Comparison of ENCODE assay signal across 9 cellular contexts in the genomic region with DNA sequence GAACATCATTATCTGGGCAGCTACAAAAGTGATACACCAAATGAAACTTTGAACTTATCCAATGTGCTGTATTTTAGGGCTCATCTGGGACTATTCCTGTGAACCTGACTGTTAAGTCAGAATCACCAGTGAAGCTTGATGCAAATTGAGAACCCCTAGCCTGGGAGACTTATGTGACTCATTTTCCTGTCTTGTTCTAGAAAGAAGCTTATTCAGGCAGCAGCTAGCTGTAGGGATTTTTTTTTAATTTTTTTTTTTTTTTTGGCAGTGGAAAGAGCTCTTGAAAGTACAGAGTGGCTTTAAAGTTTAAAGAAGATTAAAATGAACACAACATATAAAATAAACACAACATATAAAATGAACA.
DNase-seq lines count a peak whose midpoint lies in the region; FAIRE-seq and TF ChIP-seq lines count a peak whose summit lies in the region.
"Had no signal": no experiment of that assay in that cellular context is flagged by ENCODE, and none has a peak within 500 bp of the region (broad histone marks: within the 10 kb centered on the region; RNA-seq: fewer than 3 reads in every experiment).

No MANE protein-coding gene starts in this region.

- no peak for TF ChIP-seq CTCF in HEK293 (tag by site-specific recombination; IDR thresholded peaks at IDR 0.05)
- TF ChIP-seq CTCF in glutamatergic neuron (IDR thresholded peaks at IDR 0.05; ENCODE audit: partially characterized antibody, unreplicated experiment), result no peak

- H3K36me3 Mint-ChIP-seq in glutamatergic neuron (ENCODE audit: unreplicated experiment), result no peaks in the 10 kb centered on the region

- no peaks in the 10 kb centered on the region for H3K27me3 Mint-ChIP-seq in glutamatergic neuron (ENCODE audit: unreplicated experiment)

- no peaks in the 10 kb centered on the region for H3K4me1 Mint-ChIP-seq in glutamatergic neuron (ENCODE audit: low read depth, unreplicated experiment)

- no peak overlapping the region for H3K4me3 Mint-ChIP-seq in glutamatergic neuron (ENCODE audit: unreplicated experiment)
- H3K4me3 Mint-ChIP-seq: neural crest cell had no signal

- H3K9me3 ChIP-seq in HEK293 (ENCODE audit: control insufficient read depth, insufficient read depth, low read depth, low read length), result no peaks in the 10 kb centered on the region

- peaks cover 45% of the 10 kb centered on the region for H3K4me1 ChIP-seq in HEK293 (ENCODE audit: control insufficient read depth, insufficient read depth, low read length)

- DNase-seq in GDM1 (lab: John Stamatoyannopoulos, UW), result peak; percentile 33
- peak; percentile 62 for DNase-seq in RCC 7860 (ENCODE audit: low spot score)
- peak; percentile 75 for DNase-seq in fibroblast of peridontal ligament (ENCODE audit: extremely low read depth)
- no peak for DNase-seq in glutamatergic neuron
- DNase-seq in NCI-H524 (lab: John Stamatoyannopoulos, UW), result no peak
- no peak for DNase-seq in hypothalamus (lab: John Stamatoyannopoulos, UW)
- DNase-seq in NCI-H345 treated with DMSO at 0.1 percent for 48 hours (lab: John Stamatoyannopoulos, UW; ENCODE audit: unreplicated experiment), result no peak

- no peaks in the 10 kb centered on the region for H3K9me3 Mint-ChIP-seq in glutamatergic neuron (ENCODE audit: unreplicated experiment)
- H3K9me3 Mint-ChIP-seq: neural crest cell had no signal

- H3K27ac Mint-ChIP-seq in glutamatergic neuron (ENCODE audit: unreplicated experiment), result no peak overlapping the region

- peak overlapping the region; percentile 3; the same call in 1 of the 2 replicates for H3K27ac ChIP-seq in HEK293 (ENCODE audit: extremely low read depth, low read depth, low read length)

- no peaks in the 10 kb centered on the region for H3K36me3 ChIP-seq in HEK293 (ENCODE audit: control insufficient read depth in 2 of 2, insufficient read depth in 1 of 2, low read length in 2 of 2)

- no peak overlapping the region for H3K4me3 ChIP-seq in HEK293 (ENCODE audit: low read depth, low read length)

- peak; percentile 87 for FAIRE-seq in RCC 7860 (lab: Jason Lieb, UNC)

- POLR2A ChIA-PET in HEK293 (lab: Yijun Ruan, JAX), result interaction anchor here (1.2 kb wide), 1 partner anchor 13 kb away, joined by 4 read pairs; no protein-coding TSS in a partner anchor

- CTCF ChIA-PET in HEK293 (lab: Yijun Ruan, JAX), result interaction anchor here (0.6 kb wide), 1 partner anchor 160 kb away, joined by 3 read pairs; no protein-coding TSS in a partner anchor

TF ChIP-seq in HEK293, 187 proteins besides CTCF, POLR2A, EP300 and RAD21 (continues in another document):
- no peak for TF ChIP-seq ZNF114 (tag by site-specific recombination; IDR thresholded peaks at IDR 0.05)
- no peak for TF ChIP-seq ZNF514 (tag by site-specific recombination; IDR thresholded peaks at IDR 0.05)
- TF ChIP-seq ZNF155 (tag by site-specific recombination; IDR thresholded peaks at IDR 0.05), result no peak
- no peak for TF ChIP-seq ZNF473 (tag by site-specific recombination; IDR thresholded peaks at IDR 0.05)
- no peak for TF ChIP-seq ZNF843 (tag by site-specific recombination; IDR thresholded peaks at IDR 0.05)
- no peak for TF ChIP-seq ZNF394 (tag by site-specific recombination; IDR thresholded peaks at IDR 0.05; ENCODE audit: borderline replicate concordance)
- TF ChIP-seq ZBTB48 (tag by site-specific recombination; IDR thresholded peaks at IDR 0.05), result peak; percentile 5; the same call in 1 of the 2 replicates
- TF ChIP-seq YY2 (tag by site-specific recombination; IDR thresholded peaks at IDR 0.05), result no peak
- TF ChIP-seq ZNF16 (tag by site-specific recombination; IDR thresholded peaks at IDR 0.05; ENCODE audit: low read depth), result no peak
- no peak for TF ChIP-seq ZFP3 (tag by site-specific recombination; IDR thresholded peaks at IDR 0.05; ENCODE audit: low read depth)
- TF ChIP-seq, protein P1, sequence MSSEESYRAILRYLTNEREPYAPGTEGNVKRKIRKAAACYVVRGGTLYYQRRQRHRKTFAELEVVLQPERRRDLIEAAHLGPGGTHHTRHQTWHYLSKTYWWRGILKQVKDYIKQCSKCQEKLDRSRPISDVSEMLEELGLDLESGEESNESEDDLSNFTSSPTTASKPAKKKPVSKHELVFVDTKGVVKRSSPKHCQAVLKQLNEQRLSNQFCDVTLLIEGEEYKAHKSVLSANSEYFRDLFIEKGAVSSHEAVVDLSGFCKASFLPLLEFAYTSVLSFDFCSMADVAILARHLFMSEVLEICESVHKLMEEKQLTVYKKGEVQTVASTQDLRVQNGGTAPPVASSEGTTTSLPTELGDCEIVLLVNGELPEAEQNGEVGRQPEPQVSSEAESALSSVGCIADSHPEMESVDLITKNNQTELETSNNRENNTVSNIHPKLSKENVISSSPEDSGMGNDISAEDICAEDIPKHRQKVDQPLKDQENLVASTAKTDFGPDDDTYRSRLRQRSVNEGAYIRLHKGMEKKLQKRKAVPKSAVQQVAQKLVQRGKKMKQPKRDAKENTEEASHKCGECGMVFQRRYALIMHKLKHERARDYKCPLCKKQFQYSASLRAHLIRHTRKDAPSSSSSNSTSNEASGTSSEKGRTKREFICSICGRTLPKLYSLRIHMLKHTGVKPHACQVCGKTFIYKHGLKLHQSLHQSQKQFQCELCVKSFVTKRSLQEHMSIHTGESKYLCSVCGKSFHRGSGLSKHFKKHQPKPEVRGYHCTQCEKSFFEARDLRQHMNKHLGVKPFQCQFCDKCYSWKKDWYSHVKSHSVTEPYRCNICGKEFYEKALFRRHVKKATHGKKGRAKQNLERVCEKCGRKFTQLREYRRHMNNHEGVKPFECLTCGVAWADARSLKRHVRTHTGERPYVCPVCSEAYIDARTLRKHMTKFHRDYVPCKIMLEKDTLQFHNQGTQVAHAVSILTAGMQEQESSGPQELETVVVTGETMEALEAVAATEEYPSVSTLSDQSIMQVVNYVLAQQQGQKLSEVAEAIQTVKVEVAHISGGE (tag by site-specific recombination; conservative IDR thresholded peaks at IDR 0.05; ENCODE audit: low read depth), result no peak
- TF ChIP-seq KLF8 (tag by site-specific recombination; IDR thresholded peaks at IDR 0.05), result no peak
- TF ChIP-seq, protein P2, sequence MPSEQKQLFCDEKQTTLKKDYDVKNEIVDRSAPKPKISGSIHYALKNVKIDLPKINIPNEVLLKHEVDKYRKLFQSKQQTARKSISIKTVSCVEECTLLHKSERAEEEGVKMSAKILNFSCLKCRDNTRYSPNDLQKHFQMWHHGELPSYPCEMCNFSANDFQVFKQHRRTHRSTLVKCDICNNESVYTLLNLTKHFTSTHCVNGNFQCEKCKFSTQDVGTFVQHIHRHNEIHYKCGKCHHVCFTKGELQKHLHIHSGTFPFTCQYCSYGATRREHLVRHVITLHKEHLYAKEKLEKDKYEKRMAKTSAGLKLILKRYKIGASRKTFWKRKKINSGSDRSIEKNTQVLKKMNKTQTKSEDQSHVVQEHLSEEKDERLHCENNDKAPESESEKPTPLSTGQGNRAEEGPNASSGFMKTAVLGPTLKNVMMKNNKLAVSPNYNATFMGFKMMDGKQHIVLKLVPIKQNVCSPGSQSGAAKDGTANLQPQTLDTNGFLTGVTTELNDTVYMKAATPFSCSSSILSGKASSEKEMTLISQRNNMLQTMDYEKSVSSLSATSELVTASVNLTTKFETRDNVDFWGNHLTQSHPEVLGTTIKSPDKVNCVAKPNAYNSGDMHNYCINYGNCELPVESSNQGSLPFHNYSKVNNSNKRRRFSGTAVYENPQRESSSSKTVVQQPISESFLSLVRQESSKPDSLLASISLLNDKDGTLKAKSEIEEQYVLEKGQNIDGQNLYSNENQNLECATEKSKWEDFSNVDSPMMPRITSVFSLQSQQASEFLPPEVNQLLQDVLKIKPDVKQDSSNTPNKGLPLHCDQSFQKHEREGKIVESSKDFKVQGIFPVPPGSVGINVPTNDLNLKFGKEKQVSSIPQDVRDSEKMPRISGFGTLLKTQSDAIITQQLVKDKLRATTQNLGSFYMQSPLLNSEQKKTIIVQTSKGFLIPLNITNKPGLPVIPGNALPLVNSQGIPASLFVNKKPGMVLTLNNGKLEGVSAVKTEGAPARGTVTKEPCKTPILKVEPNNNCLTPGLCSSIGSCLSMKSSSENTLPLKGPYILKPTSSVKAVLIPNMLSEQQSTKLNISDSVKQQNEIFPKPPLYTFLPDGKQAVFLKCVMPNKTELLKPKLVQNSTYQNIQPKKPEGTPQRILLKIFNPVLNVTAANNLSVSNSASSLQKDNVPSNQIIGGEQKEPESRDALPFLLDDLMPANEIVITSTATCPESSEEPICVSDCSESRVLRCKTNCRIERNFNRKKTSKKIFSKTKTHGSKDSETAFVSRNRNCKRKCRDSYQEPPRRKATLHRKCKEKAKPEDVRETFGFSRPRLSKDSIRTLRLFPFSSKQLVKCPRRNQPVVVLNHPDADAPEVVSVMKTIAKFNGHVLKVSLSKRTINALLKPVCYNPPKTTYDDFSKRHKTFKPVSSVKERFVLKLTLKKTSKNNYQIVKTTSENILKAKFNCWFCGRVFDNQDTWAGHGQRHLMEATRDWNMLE (tag by site-specific recombination; conservative IDR thresholded peaks at IDR 0.05; ENCODE audit: low read depth), result no peak
- TF ChIP-seq, protein P3, sequence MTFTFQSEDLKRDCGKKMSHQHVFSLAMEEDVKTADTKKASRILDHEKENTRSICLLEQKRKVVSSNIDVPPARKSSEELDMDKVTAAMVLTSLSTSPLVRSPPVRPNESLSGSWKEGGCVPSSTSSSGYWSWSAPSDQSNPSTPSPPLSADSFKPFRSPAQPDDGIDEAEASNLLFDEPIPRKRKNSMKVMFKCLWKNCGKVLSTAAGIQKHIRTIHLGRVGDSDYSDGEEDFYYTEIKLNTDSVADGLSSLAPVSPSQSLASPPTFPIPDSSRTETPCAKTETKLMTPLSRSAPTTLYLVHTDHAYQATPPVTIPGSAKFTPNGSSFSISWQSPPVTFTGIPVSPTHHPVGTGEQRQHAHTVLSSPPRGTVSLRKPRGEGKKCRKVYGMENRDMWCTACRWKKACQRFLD (tag by site-specific recombination; IDR thresholded peaks at IDR 0.05), result no peak
- TF ChIP-seq ZNF791 (tag by site-specific recombination; IDR thresholded peaks at IDR 0.05), result no peak
- TF ChIP-seq SP3 (tag by site-specific recombination; IDR thresholded peaks at IDR 0.05), result 0 out of 2 replicates have a peak, but pooled peaks have one; percentile 4

Comparison
In these comparisons a context has a peak if more than half of its experiments do, and no peak if none do; other contexts are left out.
1. DNase-seq: peak in GDM1 (single experiment), RCC 7860 (single experiment) and fibroblast of peridontal ligament (single experiment); none in glutamatergic neuron (single experiment), NCI-H524 (0 of 2), hypothalamus (0 of 51) and NCI-H345 treated with DMSO at 0.1 percent for 48 hours (single experiment).